Comparison of ENCODE assay signal across 11 cellular contexts in the genomic region with DNA sequence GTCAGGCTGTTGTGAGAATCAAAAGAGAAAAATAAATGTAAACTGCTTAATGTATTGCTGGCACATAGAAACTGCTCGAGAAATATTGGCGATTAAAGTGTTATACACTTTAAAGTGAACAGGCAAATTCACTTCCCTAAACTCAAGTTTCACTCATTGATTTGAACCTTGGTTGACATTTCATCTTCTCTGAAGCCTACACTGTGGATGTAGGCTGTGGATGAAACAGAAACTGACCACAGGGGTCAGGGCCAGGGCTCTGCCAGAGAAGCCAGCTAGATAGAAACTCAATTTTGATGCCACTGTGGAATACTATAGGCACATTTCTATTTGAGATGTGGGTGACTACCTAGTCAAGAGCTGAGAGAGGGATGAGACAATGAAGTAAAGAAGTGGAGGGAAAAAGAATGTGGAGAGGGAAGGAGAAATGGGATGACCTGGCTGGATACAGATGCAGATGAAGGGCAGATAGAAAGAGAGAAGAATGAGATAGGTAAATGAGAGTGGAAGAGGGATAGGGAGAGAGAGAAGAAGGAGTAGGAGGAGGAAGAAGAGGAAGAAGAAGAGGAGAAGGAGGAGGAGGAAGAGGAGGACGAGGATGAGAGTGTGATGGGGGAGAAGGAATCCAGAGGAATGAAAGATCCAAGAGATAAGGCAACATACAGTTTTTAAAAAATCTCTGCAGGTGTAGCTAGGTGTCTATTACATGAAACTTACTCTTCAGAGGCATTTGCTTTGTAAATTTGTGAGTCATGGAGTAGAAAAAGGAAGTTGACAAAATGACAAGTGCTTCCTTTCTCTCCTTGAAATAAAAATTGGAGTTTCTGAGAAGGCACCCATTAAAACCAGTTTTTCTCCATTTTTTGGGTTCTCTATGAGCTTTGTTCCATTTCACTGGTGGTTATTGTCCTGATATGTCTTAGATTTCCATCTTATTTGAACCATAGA. TPM values are rescaled to one million over a fixed set of nuclear protein-coding genes. Genes with fewer than 3 reads are reported as not detected.
DNase-seq lines count a peak whose midpoint lies in the region; ATAC-seq, FAIRE-seq and TF ChIP-seq lines count a peak whose summit lies in the region.
"Had no signal": no experiment of that assay in that cellular context is flagged by ENCODE, and none has a peak within 500 bp of the region (broad histone marks: within the 10 kb centered on the region; RNA-seq: fewer than 3 reads in every experiment).

No MANE protein-coding gene starts in this region.

- no peak for TF ChIP-seq CTCF in GM12878 (IDR thresholded peaks at IDR 0.05 in 2 of 3, conservative IDR thresholded peaks at IDR 0.05 in 1 of 3; ENCODE audit: control insufficient read depth in 2 of 3, extremely low read depth in 1 of 3, insufficient read depth in 1 of 3, low read depth in 3 of 3, low read length in 3 of 3)

- peak; percentile 83 for FAIRE-seq in GM12878 (lab: Jason Lieb, UNC)

- no peak for TF ChIP-seq POLR2A in GM12878 (IDR thresholded peaks at IDR 0.05; ENCODE audit: low read depth, low read length)

- H3K9me3 ChIP-seq in GM12878 (replicated peaks; ENCODE audit: control insufficient read depth, insufficient read depth, low read length) = peaks cover 1% of the 10 kb centered on the region; the same call in 1 of the 3 replicates

- no peaks in the 10 kb centered on the region for H3K36me3 ChIP-seq in GM12878 (ENCODE audit: control insufficient read depth in 2 of 2, insufficient read depth in 2 of 2, low read length in 1 of 2)

- 0% methylated on average over 3 of the region's 3 CpGs for WGBS in GM12878 (ENCODE audit: insufficient coverage, insufficient replicate concordance, low lambda C conversion rate, missing lambda C conversion rate)

- no peaks in the 10 kb centered on the region for H4K20me1 ChIP-seq in GM12878 (ENCODE audit: control insufficient read depth, insufficient read depth)

- TF ChIP-seq RAD21 in GM12878 (IDR thresholded peaks at IDR 0.05; ENCODE audit: insufficient read depth, low read depth, low read length) = no peak

- peak; percentile 99 for ATAC-seq in GM18867 (IDR thresholded peaks at IDR 0.05; ENCODE audit: unreplicated experiment)
- peak; percentile 99 for ATAC-seq in GM21528 (IDR thresholded peaks at IDR 0.05; ENCODE audit: low FRiP score, unreplicated experiment)
- peak; percentile 98 for ATAC-seq in HG03159 (IDR thresholded peaks at IDR 0.05; ENCODE audit: unreplicated experiment)
- peak; percentile 100 for ATAC-seq in GM12878

- H3K27me3 ChIP-seq in GM12878 (replicated peaks in 1 of 2; ENCODE audit: control insufficient read depth in 2 of 2, insufficient read depth in 2 of 2, low read length in 1 of 2) = peaks cover 0 to 5% of the 10 kb centered on the region in 2 experiments; a peak in 1 of 4 replicates

- POLR2A ChIA-PET in GM12878 (lab: Charles Lee) = interaction anchor here (0.5 to 1.0 kb wide), 2 partner anchors 43 to 985 kb away, joined by 3 read pairs; no protein-coding TSS in a partner anchor

- peak overlapping the region; percentile 75 for H3K4me2 ChIP-seq in GM12878 (ENCODE audit: control insufficient read depth, insufficient read depth)

- peaks cover 19% of the 10 kb centered on the region for H3K4me1 ChIP-seq in GM12878 (ENCODE audit: control insufficient read depth, insufficient read depth, low read length)

- TF ChIP-seq EP300 in GM12878 (IDR thresholded peaks at IDR 0.05; ENCODE audit: borderline replicate concordance in 1 of 2, control insufficient read depth in 1 of 2, low read depth in 2 of 2, low read length in 2 of 2) = peak in 1 of 2 experiments; percentile 30; a peak in 1 of 4 replicates

- BruUV-seq in GM12878 (replicated peaks; lab: Mats Ljungman, UMichigan) = no TSS peak

- DNase-seq in GM12878 (ENCODE audit: low read depth, low spot score) (no peak), T1000 (lab: John Stamatoyannopoulos, UW) (no peak), G401 (ENCODE audit: low spot score) (no peak), middle frontal gyrus (ENCODE audit: extremely low spot score, low spot score) (no peak), HuH-7.5 (ENCODE audit: low spot score) (no peak)
- DNase-seq: DND-41, kidney glomerular epithelial cell, NCI-H446 treated with DMSO at 0.1 percent for 48 hours had no signal

- no peak overlapping the region for H3K9ac ChIP-seq in GM12878 (ENCODE audit: control insufficient read depth, insufficient read depth, low read length)

- intact Hi-C loops in GM12878 (cut with micrococcal nuclease; ENCODE audit: unreplicated experiment) = no loop called here

- in situ Hi-C loops in GM12878 (cut with MboI) (no loop called here), G401 (cut with HindIII; ENCODE audit: low sequenced_read_pairs) (no loop called here)

- no peak overlapping the region for H2AFZ ChIP-seq in GM12878 (ENCODE audit: control insufficient read depth, low read depth, low read length)

- CTCF ChIA-PET in GM12878 (lab: Yijun Ruan, JAX) = interaction anchor here (0.6 to 1.9 kb wide), 5 partner anchors 13 to 1722 kb away, joined by 3 to 10 read pairs (median 5); no protein-coding TSS in a partner anchor

- RAD21 ChIA-PET in GM12878 (lab: Charles Lee; ENCODE audit: unreplicated experiment) = interaction anchor here (1.8 kb wide), 1 partner anchor 16 kb away, joined by 5 read pairs; no protein-coding TSS in a partner anchor

- H3K79me2 ChIP-seq in GM12878 (ENCODE audit: control insufficient read depth, insufficient read depth, low read length) = no peaks in the 10 kb centered on the region

- H3K4me3 ChIP-seq in GM12878 = no peak overlapping the region

- H3K27ac ChIP-seq in GM12878 (ENCODE audit: control insufficient read depth, insufficient read depth) = no peak overlapping the region

- SMC1A ChIA-PET in GM12878 (lab: Charles Lee; ENCODE audit: uncharacterized antibody, unreplicated experiment) = interaction anchor here (0.7 to 3.3 kb wide), 8 partner anchors 8 to 907 kb away, joined by 3 to 10 read pairs (median 4); no protein-coding TSS in a partner anchor

TF ChIP-seq in GM12878, 131 proteins besides CTCF, POLR2A, EP300 and RAD21 (continues in another document):
- no peak for TF ChIP-seq SIN3A (IDR thresholded peaks at IDR 0.05; ENCODE audit: low read depth, low read length)
- TF ChIP-seq, protein P1, sequence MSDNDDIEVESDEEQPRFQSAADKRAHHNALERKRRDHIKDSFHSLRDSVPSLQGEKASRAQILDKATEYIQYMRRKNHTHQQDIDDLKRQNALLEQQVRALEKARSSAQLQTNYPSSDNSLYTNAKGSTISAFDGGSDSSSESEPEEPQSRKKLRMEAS (IDR thresholded peaks at IDR 0.05; ENCODE audit: low read depth, low read length) = no peak
- TF ChIP-seq, protein P2, sequence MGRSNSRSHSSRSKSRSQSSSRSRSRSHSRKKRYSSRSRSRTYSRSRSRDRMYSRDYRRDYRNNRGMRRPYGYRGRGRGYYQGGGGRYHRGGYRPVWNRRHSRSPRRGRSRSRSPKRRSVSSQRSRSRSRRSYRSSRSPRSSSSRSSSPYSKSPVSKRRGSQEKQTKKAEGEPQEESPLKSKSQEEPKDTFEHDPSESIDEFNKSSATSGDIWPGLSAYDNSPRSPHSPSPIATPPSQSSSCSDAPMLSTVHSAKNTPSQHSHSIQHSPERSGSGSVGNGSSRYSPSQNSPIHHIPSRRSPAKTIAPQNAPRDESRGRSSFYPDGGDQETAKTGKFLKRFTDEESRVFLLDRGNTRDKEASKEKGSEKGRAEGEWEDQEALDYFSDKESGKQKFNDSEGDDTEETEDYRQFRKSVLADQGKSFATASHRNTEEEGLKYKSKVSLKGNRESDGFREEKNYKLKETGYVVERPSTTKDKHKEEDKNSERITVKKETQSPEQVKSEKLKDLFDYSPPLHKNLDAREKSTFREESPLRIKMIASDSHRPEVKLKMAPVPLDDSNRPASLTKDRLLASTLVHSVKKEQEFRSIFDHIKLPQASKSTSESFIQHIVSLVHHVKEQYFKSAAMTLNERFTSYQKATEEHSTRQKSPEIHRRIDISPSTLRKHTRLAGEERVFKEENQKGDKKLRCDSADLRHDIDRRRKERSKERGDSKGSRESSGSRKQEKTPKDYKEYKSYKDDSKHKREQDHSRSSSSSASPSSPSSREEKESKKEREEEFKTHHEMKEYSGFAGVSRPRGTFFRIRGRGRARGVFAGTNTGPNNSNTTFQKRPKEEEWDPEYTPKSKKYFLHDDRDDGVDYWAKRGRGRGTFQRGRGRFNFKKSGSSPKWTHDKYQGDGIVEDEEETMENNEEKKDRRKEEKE (IDR thresholded peaks at IDR 0.05) = no peak
- peak; percentile 68; the same call in 1 of the 2 replicates for TF ChIP-seq HDGF (IDR thresholded peaks at IDR 0.05)
- peak; percentile 98 for TF ChIP-seq RUNX3 (IDR thresholded peaks at IDR 0.05; ENCODE audit: low read length)
- peak; percentile 94 for TF ChIP-seq SPI1 (IDR thresholded peaks at IDR 0.05; ENCODE audit: borderline replicate concordance, insufficient read depth, low read depth, low read length)
- TF ChIP-seq SP1 (IDR thresholded peaks at IDR 0.05; ENCODE audit: low read depth, low read length) = no peak
- TF ChIP-seq TCF12 (IDR thresholded peaks at IDR 0.05; ENCODE audit: low read depth, low read length) = no peak
- TF ChIP-seq IRF4 (IDR thresholded peaks at IDR 0.05; ENCODE audit: low read depth, low read length) = peak; percentile 75
- peak; percentile 35; the same call in 1 of the 2 replicates for TF ChIP-seq ATF7 (IDR thresholded peaks at IDR 0.05; ENCODE audit: low read depth)
- no peak for TF ChIP-seq ZNF274 (IDR thresholded peaks at IDR 0.05; ENCODE audit: insufficient read depth, insufficient read length)

RNA-seq across cellular contexts. Expression of a gene that starts 17.4 kb away (rescaled TPM):
- 4.4 and 5.2 TPM in 2 replicates for total RNA-seq in GM12878 (2013; cell fraction: nucleolus; rRNA removed)
- total RNA-seq in GM12878 (2014; rRNA removed) (0.87 and 0.90 TPM in 2 replicates), GM12878 (2014; rRNA removed; fragmentation: Illumina TruSeq; extraction: Trizol) (0.60 and 0.81 TPM in 2 replicates), GM12878 (2021) (0.72 and 1.4 TPM in 2 replicates)
- polyA plus RNA-seq in GM12878 (2011; ENCODE audit: low read depth) = 1.9 TPM
- polyA plus RNA-seq in GM12878 (2011; rRNA removed) (0.06 and 0.26 TPM in 2 replicates), GM12878 (2014; fragmentation: Illumina TruSeq; extraction: Trizol) (0.44 and 0.65 TPM in 2 replicates), GM12878 (2014; fragmentation: Nextera tagmentation; extraction: Ambion mirVana) (under 1 TPM; 0.21 to 0.31 TPM), GM12878 (2014; rRNA removed) (0.96 and 1.2 TPM in 2 replicates), GM12878 (2016; fragmentation: Nextera tagmentation; extraction: Ambion mirVana) (not detected)
- polyA plus RNA-seq in GM12878 (2011; cell fraction: cytosol; rRNA removed) = 0.07 and 0.15 TPM in 2 replicates
- 0.21 and 0.42 TPM in 2 replicates for polyA plus RNA-seq in GM12878 (2011; cell fraction: nucleus; rRNA removed)
- polyA plus RNA-seq in GM12878 (2012) = 2.3 TPM in 1 of 2 replicates, not detected in the other
- not detected in 2 replicates for polyA minus RNA-seq in GM12878 (2011; rRNA and poly(A)+ RNA removed)
- not detected in 2 replicates for polyA minus RNA-seq in GM12878 (2011; cell fraction: cytosol; rRNA and poly(A)+ RNA removed)
- polyA minus RNA-seq in GM12878 (2011; cell fraction: nucleus; rRNA and poly(A)+ RNA removed) = 0.12 and 0.19 TPM in 2 replicates
- total RNA-seq in G401 (2014; rRNA removed; shearing (Covaris generic)) = not detected in 2 replicates
